8 cellular contexts compared by ENCODE assay signal in the genomic region with DNA sequence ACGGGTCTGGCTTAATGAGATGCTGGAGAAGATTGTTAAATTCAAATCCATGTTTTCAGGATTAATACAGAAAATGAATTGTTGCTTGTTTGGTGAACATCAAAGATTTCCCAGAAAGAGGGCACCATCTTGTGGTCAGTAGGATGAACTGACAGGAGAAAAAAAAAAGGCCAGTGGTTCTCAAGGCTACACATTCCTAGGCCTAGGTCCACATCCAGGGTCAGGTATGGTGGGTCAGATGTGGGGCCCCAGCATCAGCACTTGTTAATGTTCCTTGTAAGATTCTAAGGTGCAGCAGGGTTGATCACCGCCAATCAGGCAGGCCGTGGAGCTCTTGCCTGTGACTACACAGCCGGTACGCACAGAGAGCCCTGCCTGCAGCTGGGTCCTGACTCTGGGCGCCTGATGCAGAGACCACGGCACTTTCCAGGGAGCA. TPM values are rescaled to one million over a fixed set of nuclear protein-coding genes. Genes with fewer than 3 reads are reported as not detected.
A peak's percentile ranks its signal among the peaks of the same experiment; 100 is the strongest.
DNase-seq lines count a peak whose midpoint lies in the region; ATAC-seq, FAIRE-seq and TF ChIP-seq lines count a peak whose summit lies in the region.

No MANE protein-coding gene starts in this region.

- peak; percentile 81 for TF ChIP-seq CTCF in D721Med (IDR thresholded peaks at IDR 0.05; ENCODE audit: insufficient read depth, missing control alignments)

- peak; percentile 43 for DNase-seq in D721Med (ENCODE audit: insufficient read length, low spot score)
- peak; percentile 28 for DNase-seq in HTR-8/SVneo (ENCODE audit: insufficient read length, low spot score)
- peak; percentile 40 for DNase-seq in SW480 (ENCODE audit: low spot score)
- peak in 1 of 2 donors; percentile 48 for DNase-seq in frontal cortex (ENCODE audit: low spot score in 2 of 2)
- peak; percentile 8 for DNase-seq in pulmonary artery endothelial cell (ENCODE audit: low read depth, low spot score)
- DNase-seq in NCI-H2081 treated with DMSO at 0.1 percent for 48 hours (lab: John Stamatoyannopoulos, UW) = no peak
- no peak for DNase-seq in activated gamma-delta T cell treated with Interleukin-2 at 50 U/mL for 16 hours

- no peak for ATAC-seq in GM18867 (IDR thresholded peaks at IDR 0.05; ENCODE audit: unreplicated experiment)

- FAIRE-seq in D721Med (lab: Jason Lieb, UNC) = peak; percentile 80
- no peak for FAIRE-seq in HTR-8/SVneo (lab: Jason Lieb, UNC)
- peak; percentile 59 for FAIRE-seq in frontal cortex (lab: Jason Lieb, UNC)

RNA-seq across cellular contexts. Expression of a gene that starts 34.0 kb away (rescaled TPM):
- total RNA-seq in frontal cortex (40.4 TPM), pulmonary artery endothelial cell (15.5 and 20.0 TPM in 2 replicates)

Comparison
In these comparisons a context has a peak if more than half of its experiments do, and no peak if none do; other contexts are left out.
1. DNase-seq: peak in D721Med (single experiment), HTR-8/SVneo (single experiment), SW480 (single experiment) and pulmonary artery endothelial cell (single experiment); none in NCI-H2081 treated with DMSO at 0.1 percent for 48 hours (single experiment) and activated gamma-delta T cell treated with Interleukin-2 at 50 U/mL for 16 hours (single experiment).